Comparison of ENCODE assay signal across 8 cellular contexts in the genomic region with DNA sequence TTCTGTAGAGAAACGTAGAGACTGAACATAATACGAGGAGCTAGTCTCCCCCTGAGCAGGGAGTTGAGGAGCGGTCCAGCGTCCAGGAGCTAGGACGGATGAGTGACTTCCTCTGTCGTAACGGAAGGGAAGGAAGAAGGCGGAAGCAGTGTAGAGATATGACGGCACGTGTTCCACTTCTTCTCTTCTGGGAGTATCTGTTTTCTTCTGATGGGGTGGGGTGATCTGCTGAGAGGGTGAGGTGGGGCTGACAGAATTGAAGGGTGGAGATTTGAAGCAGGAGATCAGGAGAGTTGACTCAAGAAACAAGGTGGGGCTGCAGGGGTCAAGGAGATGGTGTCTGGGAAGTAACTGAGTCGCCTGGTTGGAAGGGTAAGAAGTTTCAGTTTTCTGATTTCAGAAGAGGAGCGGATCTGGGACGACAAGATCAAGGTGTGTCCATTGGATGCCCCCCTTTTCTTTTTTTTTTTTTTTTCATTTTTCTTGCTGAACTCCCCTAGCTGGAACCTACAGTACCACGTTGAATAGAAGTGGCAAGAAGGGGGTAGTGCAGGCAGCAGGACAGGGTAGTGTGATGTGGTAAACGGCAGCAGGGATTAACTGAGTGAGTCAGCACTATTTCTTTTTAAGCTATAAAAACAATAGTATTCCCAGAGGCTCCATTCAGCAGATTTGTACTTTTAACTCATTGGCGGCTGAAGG. TPM values are rescaled to one million over a fixed set of nuclear protein-coding genes. Genes with fewer than 3 reads are reported as not detected.
A peak's percentile ranks its signal among the peaks of the same experiment; 100 is the strongest.
DNase-seq lines count a peak whose midpoint lies in the region; ATAC-seq and TF ChIP-seq lines count a peak whose summit lies in the region.

No MANE protein-coding gene starts in this region.

- 46 to 61% (median 56%) methylated on average over 16 of the region's 16 CpGs for WGBS in heart left ventricle, 4 donors

- TF ChIP-seq CTCF in WTC11 (IDR thresholded peaks at IDR 0.05) (no peak), heart left ventricle (IDR thresholded peaks at IDR 0.05) (peak in 2 of 12 donors; percentile 4 to 32), tibial artery (IDR thresholded peaks at IDR 0.05) (peak; percentile 22 to 26)

- H3K4me3 ChIP-seq in heart left ventricle (peak overlapping the region in 10 of 12 donors; percentile 2 to 50 (median 37)), tibial artery (peak overlapping the region; percentile 15 to 34)

- no peak overlapping the region for H3K4me3 Mint-ChIP-seq in WTC11

- H3K27ac ChIP-seq in heart left ventricle (no peak overlapping the region), tibial artery (no peak overlapping the region)

- peaks cover 5% of the 10 kb centered on the region; the same call in 1 of the 2 replicates for H3K9me3 Mint-ChIP-seq in WTC11

- H3K9me3 ChIP-seq in heart left ventricle (no peaks in the 10 kb centered on the region), tibial artery (no peaks in the 10 kb centered on the region)

- peaks cover 0 to 15% (median 2%) of the 10 kb centered on the region in 12 donors for H3K4me1 ChIP-seq in heart left ventricle
- peaks cover 0 to 9% (median 8%) of the 10 kb centered on the region in 4 donors for H3K4me1 ChIP-seq in tibial artery

- H3K27ac Mint-ChIP-seq in WTC11 = no peak overlapping the region

- CTCF ChIA-PET in WTC11 (lab: Charles Lee) = interaction anchor here (0.6 to 2.2 kb wide), 5 partner anchors 13 to 143 kb away, joined by 3 to 9 read pairs (median 7); no protein-coding TSS in a partner anchor

- 0 out of 2 replicates have a peak, but pooled peaks cover 11% of the 10 kb centered on the region for H3K4me1 Mint-ChIP-seq in WTC11

- H3K36me3 Mint-ChIP-seq in WTC11 = no peaks in the 10 kb centered on the region

- H3K36me3 ChIP-seq in heart left ventricle (no peaks in the 10 kb centered on the region), tibial artery (no peaks in the 10 kb centered on the region)

- peak; percentile 64 for DNase-seq in activated CD8-positive, alpha-beta memory T cell treated with anti-CD3 and anti-CD28 coated beads for 24 hours
- DNase-seq in activated CD8-positive, alpha-beta memory T cell treated with anti-CD3 and anti-CD28 coated beads, Interleukin-2, amount 50 U/mL, for 4 hours = no peak
- DNase-seq in WTC11 (ENCODE audit: low spot score) = no peak
- DNase-seq in heart left ventricle = peak in 1 of 5 donors; percentile 10
- no peak for DNase-seq in tibial artery
- no peak for DNase-seq in germinal center (ENCODE audit: low spot score)
- DNase-seq in NCI-H2171 treated with DMSO at 0.1 percent for 48 hours (lab: John Stamatoyannopoulos, UW) = no peak

- ATAC-seq in WTC11 (peak; percentile 69), heart left ventricle (peak; percentile 52 to 79 (median 74)), GM21390 (IDR thresholded peaks at IDR 0.05; ENCODE audit: unreplicated experiment) (no peak)

- H3K27me3 ChIP-seq in heart left ventricle = no peaks in the 10 kb centered on the region
- no peaks in the 10 kb centered on the region for H3K27me3 ChIP-seq in tibial artery

- peaks cover 15% of the 10 kb centered on the region for H3K27me3 Mint-ChIP-seq in WTC11 (ENCODE audit: low read depth)

- intact Hi-C loops in heart left ventricle (cut with DNase I) (loop anchor here in 2 of 10 donors (2.0 to 5.0 kb wide), 2 partner anchors 44 to 46 kb away; no protein-coding TSS in a partner anchor), tibial artery (cut with DNase I; ENCODE audit: low total_unique reads) (no loop called here)

- POLR2A ChIA-PET in WTC11 (lab: Charles Lee) = no interaction called here

- TF ChIP-seq POLR2A in heart left ventricle (IDR thresholded peaks at IDR 0.05) = no peak

TF ChIP-seq in WTC11, 78 proteins besides CTCF, POLR2A, EP300 and RAD21:
- TF ChIP-seq, protein P1, sequence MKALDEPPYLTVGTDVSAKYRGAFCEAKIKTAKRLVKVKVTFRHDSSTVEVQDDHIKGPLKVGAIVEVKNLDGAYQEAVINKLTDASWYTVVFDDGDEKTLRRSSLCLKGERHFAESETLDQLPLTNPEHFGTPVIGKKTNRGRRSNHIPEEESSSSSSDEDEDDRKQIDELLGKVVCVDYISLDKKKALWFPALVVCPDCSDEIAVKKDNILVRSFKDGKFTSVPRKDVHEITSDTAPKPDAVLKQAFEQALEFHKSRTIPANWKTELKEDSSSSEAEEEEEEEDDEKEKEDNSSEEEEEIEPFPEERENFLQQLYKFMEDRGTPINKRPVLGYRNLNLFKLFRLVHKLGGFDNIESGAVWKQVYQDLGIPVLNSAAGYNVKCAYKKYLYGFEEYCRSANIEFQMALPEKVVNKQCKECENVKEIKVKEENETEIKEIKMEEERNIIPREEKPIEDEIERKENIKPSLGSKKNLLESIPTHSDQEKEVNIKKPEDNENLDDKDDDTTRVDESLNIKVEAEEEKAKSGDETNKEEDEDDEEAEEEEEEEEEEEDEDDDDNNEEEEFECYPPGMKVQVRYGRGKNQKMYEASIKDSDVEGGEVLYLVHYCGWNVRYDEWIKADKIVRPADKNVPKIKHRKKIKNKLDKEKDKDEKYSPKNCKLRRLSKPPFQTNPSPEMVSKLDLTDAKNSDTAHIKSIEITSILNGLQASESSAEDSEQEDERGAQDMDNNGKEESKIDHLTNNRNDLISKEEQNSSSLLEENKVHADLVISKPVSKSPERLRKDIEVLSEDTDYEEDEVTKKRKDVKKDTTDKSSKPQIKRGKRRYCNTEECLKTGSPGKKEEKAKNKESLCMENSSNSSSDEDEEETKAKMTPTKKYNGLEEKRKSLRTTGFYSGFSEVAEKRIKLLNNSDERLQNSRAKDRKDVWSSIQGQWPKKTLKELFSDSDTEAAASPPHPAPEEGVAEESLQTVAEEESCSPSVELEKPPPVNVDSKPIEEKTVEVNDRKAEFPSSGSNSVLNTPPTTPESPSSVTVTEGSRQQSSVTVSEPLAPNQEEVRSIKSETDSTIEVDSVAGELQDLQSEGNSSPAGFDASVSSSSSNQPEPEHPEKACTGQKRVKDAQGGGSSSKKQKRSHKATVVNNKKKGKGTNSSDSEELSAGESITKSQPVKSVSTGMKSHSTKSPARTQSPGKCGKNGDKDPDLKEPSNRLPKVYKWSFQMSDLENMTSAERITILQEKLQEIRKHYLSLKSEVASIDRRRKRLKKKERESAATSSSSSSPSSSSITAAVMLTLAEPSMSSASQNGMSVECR (CRISPR knock-in tag; IDR thresholded peaks at IDR 0.05; ENCODE audit: borderline replicate concordance) = no peak
- no peak for TF ChIP-seq GTF2I (CRISPR knock-in tag; conservative IDR thresholded peaks at IDR 0.05)
- TF ChIP-seq ZNF121 (CRISPR knock-in tag; IDR thresholded peaks at IDR 0.05) = 0 out of 2 replicates have a peak, but pooled peaks have one; percentile 25

RNA-seq across cellular contexts. Expression of gene SETD7, which starts 50.7 kb away (rescaled TPM):
- total RNA-seq in WTC11 (2021) = 4.6 to 5.6 TPM (median 4.9 TPM) in 3 replicates
- 10 to 100 TPM; 47.1 to 78.6 (median 61.9) TPM for total RNA-seq in heart left ventricle
- 10 to 100 TPM; 11.2 to 34.3 TPM for polyA plus RNA-seq in heart left ventricle

RNA-seq across cellular contexts. Expression of gene MGST2, which starts 58.9 kb away (rescaled TPM):
- 13.6 to 14.9 TPM (median 14.8 TPM) in 3 replicates for total RNA-seq in WTC11 (2021)
- 100 to 1,000 TPM in 7 of 9 donors, 10 to 100 TPM in 2; 94.7 to 122 (median 105) TPM for total RNA-seq in heart left ventricle
- 100 to 1,000 TPM in 1 of 2 donors, 10 to 100 TPM in 1; 86.6 to 209 TPM for polyA plus RNA-seq in heart left ventricle
